Comparison of ENCODE assay signal across 1 cellular context in the genomic region with DNA sequence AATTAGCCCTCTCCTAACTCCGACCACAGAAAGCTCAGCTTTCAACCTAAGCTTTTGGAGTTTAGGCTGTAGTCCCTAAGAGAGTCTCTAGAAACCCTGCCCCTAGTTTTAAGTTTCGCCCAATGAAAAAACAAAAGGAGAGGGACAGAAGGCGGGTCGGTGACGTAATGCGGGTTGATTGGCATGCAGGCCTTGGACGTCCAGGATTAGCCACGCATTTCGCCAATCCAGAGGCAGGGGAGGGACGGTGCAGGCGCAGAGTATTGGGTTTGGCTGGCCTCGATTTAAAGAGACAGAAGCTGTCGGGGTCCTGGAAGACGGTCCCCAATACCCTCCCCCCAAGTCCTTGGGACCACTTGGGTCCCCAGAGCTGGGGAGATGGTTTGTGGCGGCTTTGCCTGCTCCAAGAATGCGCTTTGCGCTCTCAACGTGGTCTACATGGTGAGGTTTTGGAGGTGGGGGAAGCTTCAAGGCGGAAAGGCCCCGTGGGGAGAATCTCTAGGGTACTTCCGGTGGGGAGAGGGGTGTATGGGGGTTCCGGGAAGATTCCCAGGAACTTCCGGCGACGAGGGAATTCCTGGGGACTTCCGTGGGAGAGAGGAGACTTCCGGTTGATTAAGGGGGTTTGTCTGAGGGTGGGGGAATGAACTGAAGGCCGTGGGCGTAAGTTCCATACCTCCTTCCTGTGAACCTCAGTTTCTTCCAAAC.
TF ChIP-seq lines count a peak whose summit lies in the region.

A gene with protein sequence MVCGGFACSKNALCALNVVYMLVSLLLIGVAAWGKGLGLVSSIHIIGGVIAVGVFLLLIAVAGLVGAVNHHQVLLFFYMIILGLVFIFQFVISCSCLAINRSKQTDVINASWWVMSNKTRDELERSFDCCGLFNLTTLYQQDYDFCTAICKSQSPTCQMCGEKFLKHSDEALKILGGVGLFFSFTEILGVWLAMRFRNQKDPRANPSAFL (plus strand): TSS at position 263 of the 708 bp plus-strand sequence. CDS start 116 bp downstream, at position 379.

TF ChIP-seq in GM23338, 12 proteins besides CTCF, POLR2A, EP300 and RAD21:
- no peak for TF ChIP-seq JUNB (IDR thresholded peaks at IDR 0.05; ENCODE audit: unreplicated experiment)
- TF ChIP-seq, protein P1, sequence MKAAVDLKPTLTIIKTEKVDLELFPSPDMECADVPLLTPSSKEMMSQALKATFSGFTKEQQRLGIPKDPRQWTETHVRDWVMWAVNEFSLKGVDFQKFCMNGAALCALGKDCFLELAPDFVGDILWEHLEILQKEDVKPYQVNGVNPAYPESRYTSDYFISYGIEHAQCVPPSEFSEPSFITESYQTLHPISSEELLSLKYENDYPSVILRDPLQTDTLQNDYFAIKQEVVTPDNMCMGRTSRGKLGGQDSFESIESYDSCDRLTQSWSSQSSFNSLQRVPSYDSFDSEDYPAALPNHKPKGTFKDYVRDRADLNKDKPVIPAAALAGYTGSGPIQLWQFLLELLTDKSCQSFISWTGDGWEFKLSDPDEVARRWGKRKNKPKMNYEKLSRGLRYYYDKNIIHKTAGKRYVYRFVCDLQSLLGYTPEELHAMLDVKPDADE (IDR thresholded peaks at IDR 0.05), result peak; percentile 62; the same call in 1 of the 2 replicates
- no peak for TF ChIP-seq NANOG (IDR thresholded peaks at IDR 0.05; ENCODE audit: borderline replicate concordance)
- TF ChIP-seq ZNF114 (CRISPR knock-in tag; IDR thresholded peaks at IDR 0.05), result no peak
- TF ChIP-seq, protein P2, sequence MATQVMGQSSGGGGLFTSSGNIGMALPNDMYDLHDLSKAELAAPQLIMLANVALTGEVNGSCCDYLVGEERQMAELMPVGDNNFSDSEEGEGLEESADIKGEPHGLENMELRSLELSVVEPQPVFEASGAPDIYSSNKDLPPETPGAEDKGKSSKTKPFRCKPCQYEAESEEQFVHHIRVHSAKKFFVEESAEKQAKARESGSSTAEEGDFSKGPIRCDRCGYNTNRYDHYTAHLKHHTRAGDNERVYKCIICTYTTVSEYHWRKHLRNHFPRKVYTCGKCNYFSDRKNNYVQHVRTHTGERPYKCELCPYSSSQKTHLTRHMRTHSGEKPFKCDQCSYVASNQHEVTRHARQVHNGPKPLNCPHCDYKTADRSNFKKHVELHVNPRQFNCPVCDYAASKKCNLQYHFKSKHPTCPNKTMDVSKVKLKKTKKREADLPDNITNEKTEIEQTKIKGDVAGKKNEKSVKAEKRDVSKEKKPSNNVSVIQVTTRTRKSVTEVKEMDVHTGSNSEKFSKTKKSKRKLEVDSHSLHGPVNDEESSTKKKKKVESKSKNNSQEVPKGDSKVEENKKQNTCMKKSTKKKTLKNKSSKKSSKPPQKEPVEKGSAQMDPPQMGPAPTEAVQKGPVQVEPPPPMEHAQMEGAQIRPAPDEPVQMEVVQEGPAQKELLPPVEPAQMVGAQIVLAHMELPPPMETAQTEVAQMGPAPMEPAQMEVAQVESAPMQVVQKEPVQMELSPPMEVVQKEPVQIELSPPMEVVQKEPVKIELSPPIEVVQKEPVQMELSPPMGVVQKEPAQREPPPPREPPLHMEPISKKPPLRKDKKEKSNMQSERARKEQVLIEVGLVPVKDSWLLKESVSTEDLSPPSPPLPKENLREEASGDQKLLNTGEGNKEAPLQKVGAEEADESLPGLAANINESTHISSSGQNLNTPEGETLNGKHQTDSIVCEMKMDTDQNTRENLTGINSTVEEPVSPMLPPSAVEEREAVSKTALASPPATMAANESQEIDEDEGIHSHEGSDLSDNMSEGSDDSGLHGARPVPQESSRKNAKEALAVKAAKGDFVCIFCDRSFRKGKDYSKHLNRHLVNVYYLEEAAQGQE (IDR thresholded peaks at IDR 0.05; ENCODE audit: unreplicated experiment), result no peak
- peak; percentile 67 for TF ChIP-seq POLR2AphosphoS5 (IDR thresholded peaks at IDR 0.05; ENCODE audit: low read depth)
- peak; percentile 55 for TF ChIP-seq CREB1 (CRISPR knock-in tag; IDR thresholded peaks at IDR 0.05; ENCODE audit: low read depth)
TF ChIP-seq in GM23338: peak in this region for 3.
